Comparison of ENCODE assay signal across 16 cellular contexts in the genomic region with DNA sequence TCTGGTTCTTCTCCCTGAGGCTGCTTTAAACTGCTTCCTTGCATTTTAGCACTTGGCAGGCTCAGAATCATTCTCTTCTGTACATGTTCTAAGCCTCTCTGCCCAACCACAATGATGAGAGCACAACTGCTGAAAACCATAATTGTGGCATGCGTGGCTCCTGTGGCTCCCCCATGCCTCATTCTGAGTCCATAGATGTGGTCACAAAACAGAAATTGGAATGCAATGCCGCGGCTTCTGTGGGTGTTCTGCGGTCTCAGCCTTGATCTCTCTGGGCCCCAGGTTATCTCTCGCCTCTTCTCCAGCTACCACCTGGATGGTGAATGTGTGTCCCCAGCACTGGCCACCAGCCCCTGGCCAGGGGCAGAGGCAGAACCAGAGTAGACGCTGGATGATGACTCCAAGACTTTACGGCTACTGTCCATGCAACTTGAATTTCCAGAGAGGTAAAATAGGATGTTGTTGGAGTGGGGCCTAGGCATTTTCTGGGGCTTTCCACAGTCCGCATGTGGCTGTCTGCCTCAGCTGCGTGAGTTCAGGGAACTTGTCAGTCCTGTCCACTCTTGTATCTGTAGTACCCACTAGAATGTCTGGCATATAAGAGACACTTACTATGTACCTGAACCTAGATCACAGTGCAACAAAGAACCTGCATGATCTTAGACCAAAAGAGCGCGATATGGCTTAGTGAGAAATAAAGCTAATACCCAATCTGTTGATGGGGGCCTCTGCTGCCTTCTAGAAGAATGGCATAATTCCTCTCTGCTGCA. TPM values are rescaled to one million over a fixed set of nuclear protein-coding genes. Genes with fewer than 3 reads are reported as not detected.
DNase-seq lines count a peak whose midpoint lies in the region; ATAC-seq and TF ChIP-seq lines count a peak whose summit lies in the region.
"Had no signal": no experiment of that assay in that cellular context is flagged by ENCODE, and none has a peak within 500 bp of the region (broad histone marks: within the 10 kb centered on the region; RNA-seq: fewer than 3 reads in every experiment).

No MANE protein-coding gene starts in this region.

- no peak overlapping the region for H3K4me3 ChIP-seq in upper lobe of right lung
- H3K4me3 ChIP-seq in Karpas-422 (ENCODE audit: low read length): no peak overlapping the region
- H3K4me3 ChIP-seq in mucosa of descending colon: no peak overlapping the region
- H3K4me3 ChIP-seq: skin epidermis had no signal

- TF ChIP-seq CTCF in upper lobe of right lung (IDR thresholded peaks at IDR 0.05) (no peak), mucosa of descending colon (IDR thresholded peaks at IDR 0.05) (no peak)

- H3K4me1 ChIP-seq in upper lobe of right lung: peaks cover 15% of the 10 kb centered on the region
- no peaks in the 10 kb centered on the region for H3K4me1 ChIP-seq in Karpas-422 (ENCODE audit: low read length)
- H3K4me1 ChIP-seq in mucosa of descending colon (ENCODE audit: low read depth): no peaks in the 10 kb centered on the region

- no peaks in the 10 kb centered on the region for H3K79me2 ChIP-seq in Karpas-422 (ENCODE audit: low read length)

- intact Hi-C loops in upper lobe of right lung (cut with DNase I): no loop called here
- intact Hi-C loops in mucosa of descending colon (cut with DNase I, micrococcal nuclease): no loop called here

- H3K9me3 ChIP-seq in upper lobe of right lung (no peaks in the 10 kb centered on the region), Karpas-422 (ENCODE audit: low read length) (no peaks in the 10 kb centered on the region), mucosa of descending colon (no peaks in the 10 kb centered on the region)
- H3K9me3 ChIP-seq: neutrophil had no signal

- DNase-seq in stimulated activated CD4-positive, alpha-beta T cell treated with anti-CD3 and anti-CD28 coated beads, Interleukin-15, amount 100 ng/mL, for 24 hours: peak; percentile 69
- no peak for DNase-seq in stimulated activated CD4-positive, alpha-beta T cell treated with anti-CD3 and anti-CD28 coated beads, Interleukin-4, amount 100 ng/mL, for 4 hours
- DNase-seq in activated CD4-positive, alpha-beta T cell treated with anti-CD3 and anti-CD28 coated beads, Interleukin-2, amount 50 U/mL, for 48 hours: peak; percentile 58 to 65
- DNase-seq in glomerular visceral epithelial cell (ENCODE audit: extremely low spot score) (peak; percentile 17), upper lobe of right lung (no peak), Karpas-422 (no peak), T-helper 9 cell (no peak), mucosa of descending colon (no peak)
- DNase-seq: caudate nucleus, head of caudate nucleus, NCI-H1048, NCI-H345, PC-3 had no signal

- H4K20me1 ChIP-seq in Karpas-422 (ENCODE audit: insufficient read depth, low read depth, low read length): no peaks in the 10 kb centered on the region

- H3K9me2 ChIP-seq in Karpas-422 (replicated peaks; ENCODE audit: insufficient read depth, low read length): no peaks in the 10 kb centered on the region

- no peak overlapping the region for H3K9ac ChIP-seq in Karpas-422 (ENCODE audit: low read length)

- H2AFZ ChIP-seq in Karpas-422 (ENCODE audit: low read length): no peak overlapping the region

- H3K27me3 ChIP-seq in upper lobe of right lung: no peaks in the 10 kb centered on the region
- H3K27me3 ChIP-seq in Karpas-422 (ENCODE audit: low read length): 0 out of 2 replicates have a peak, but pooled peaks cover 2% of the 10 kb centered on the region

- peak; percentile 53 for ATAC-seq in upper lobe of right lung
- ATAC-seq in mucosa of descending colon: no peak
- ATAC-seq: PC-3; stimulated activated memory B cell treated with anti-CD40 and anti-IgM and Interleukin-4, amounts not matched to agents 10 μg/mL and 1 μg/mL and 100 μg/mL, for 72 hours had no signal

- H3K4me2 ChIP-seq in Karpas-422 (ENCODE audit: low read depth, low read length, poor library complexity, severe bottlenecking): no peak overlapping the region

- H3K36me3 ChIP-seq in upper lobe of right lung (no peaks in the 10 kb centered on the region), Karpas-422 (ENCODE audit: insufficient read depth, low read length) (no peaks in the 10 kb centered on the region), mucosa of descending colon (ENCODE audit: low read depth) (no peaks in the 10 kb centered on the region)
- H3K36me3 ChIP-seq: neutrophil had no signal

- H3K27ac ChIP-seq in upper lobe of right lung (no peak overlapping the region), Karpas-422 (ENCODE audit: low read length) (no peak overlapping the region)
- H3K27ac ChIP-seq: neutrophil, skin epidermis had no signal

RNA-seq across cellular contexts. Expression of a gene that starts 52.4 kb away (rescaled TPM):
- total RNA-seq in upper lobe of right lung: 18.6 TPM
- not detected in 2 replicates for total RNA-seq in Karpas-422 (2014; rRNA removed; shearing (Covaris generic); ENCODE audit: low replicate concordance)
- 1 to 10 TPM; 1.5 to 2.8 (median 1.8) TPM for total RNA-seq in mucosa of descending colon

Comparison
In these comparisons a context has a peak if more than half of its experiments do, and no peak if none do; other contexts are left out.
1. DNase-seq: peak in stimulated activated CD4-positive, alpha-beta T cell treated with anti-CD3 and anti-CD28 coated beads, Interleukin-15, amount 100 ng/mL, for 24 hours (single experiment), activated CD4-positive, alpha-beta T cell treated with anti-CD3 and anti-CD28 coated beads, Interleukin-2, amount 50 U/mL, for 48 hours (2 of 2) and glomerular visceral epithelial cell (single experiment); none in stimulated activated CD4-positive, alpha-beta T cell treated with anti-CD3 and anti-CD28 coated beads, Interleukin-4, amount 100 ng/mL, for 4 hours (0 of 2), upper lobe of right lung (single experiment), Karpas-422 (single experiment), T-helper 9 cell (single experiment) and mucosa of descending colon (0 of 3).